ENCODE assay signal across 25 cellular contexts in genomic region chr12:26214121-26214520, GRCh38.
"Had no signal": no experiment of that assay in that cellular context is flagged by ENCODE, and none has a peak within 500 bp of the region (broad histone marks: within the 10 kb centered on the region; RNA-seq: fewer than 3 reads in every experiment).

No MANE protein-coding gene starts in this region.

- H3K36me3 ChIP-seq: neural progenitor cell, ovary, right lobe of liver, sigmoid colon, stomach, thoracic aorta, thyroid gland, tibial nerve, upper lobe of left lung, vagina had no signal

- H3K4me1 ChIP-seq: neural progenitor cell, parathyroid adenoma, right lobe of liver, sigmoid colon, stomach, thyroid gland, upper lobe of left lung, vagina had no signal

- ATAC-seq: natural killer cell; psoas muscle; right cardiac atrium; right lobe of liver; stimulated activated effector memory CD8-positive, alpha-beta T cell treated with anti-CD3 and anti-CD28 coated beads, Interleukin-12 subunit alpha, Interleukin-12 subunit beta, amount 100 ng/mL, for 72 hours; stimulated activated naive B cell treated with anti-CD40 and anti-IgM and Interleukin-4, amounts not matched to agents 10 μg/mL and 1 μg/mL and 100 μg/mL, for 72 hours had no signal

- H3K9me3 ChIP-seq: ovary, psoas muscle, right lobe of liver, sigmoid colon, stomach, thoracic aorta, thyroid gland, tibial nerve, upper lobe of left lung, vagina had no signal

- H3K9ac ChIP-seq: neural progenitor cell, parathyroid adenoma had no signal

- H3K27me3 ChIP-seq: neural progenitor cell, ovary, right lobe of liver, sigmoid colon, stomach, thyroid gland, tibial nerve, upper lobe of left lung, vagina had no signal

- H3K4me2 ChIP-seq: neural progenitor cell had no signal

- H2AFZ ChIP-seq: neural progenitor cell, parathyroid adenoma had no signal

- H3K27ac ChIP-seq: neural progenitor cell, ovary, parathyroid adenoma, psoas muscle, right lobe of liver, sigmoid colon, stomach, thoracic aorta, thyroid gland, tibial nerve, upper lobe of left lung, vagina had no signal

- DNase-seq: natural killer cell; occipital lobe; ovary; posterior cingulate gyrus; psoas muscle; right cardiac atrium; right lobe of liver; sigmoid colon; small intestine; stimulated activated CD4-positive, alpha-beta T cell treated with anti-CD3 and anti-CD28 coated beads, Interleukin-15, amount 100 ng/mL, for 24 hours; stimulated activated CD4-positive, alpha-beta T cell treated with anti-CD3 and anti-CD28 coated beads, Interleukin-2, amount 100 ng/mL, for 24 hours; stimulated activated CD4-positive, alpha-beta T cell treated with anti-CD3 and anti-CD28 coated beads, Interleukin-2, amount 100 ng/mL, for 48 hours; stimulated activated CD4-positive, alpha-beta T cell treated with anti-CD3 and anti-CD28 coated beads, Interleukin-4, amount 100 ng/mL, for 24 hours; stimulated activated naive B cell treated with anti-CD40 and anti-IgM and Interleukin-4, amounts not matched to agents 10 μg/mL and 1 μg/mL and 100 μg/mL, for 72 hours; stimulated activated naive CD4-positive, alpha-beta T cell treated with Interleukin-2 at 50 U/mL for 16 hours; stomach; thyroid gland; trophoblast cell; upper lobe of left lung had no signal

- H3K4me3 ChIP-seq: neural progenitor cell, ovary, psoas muscle, right lobe of liver, sigmoid colon, stomach, thoracic aorta, thyroid gland, tibial nerve, upper lobe of left lung, vagina had no signal

- H3K79me2 ChIP-seq: parathyroid adenoma had no signal
